In the genomic region with DNA sequence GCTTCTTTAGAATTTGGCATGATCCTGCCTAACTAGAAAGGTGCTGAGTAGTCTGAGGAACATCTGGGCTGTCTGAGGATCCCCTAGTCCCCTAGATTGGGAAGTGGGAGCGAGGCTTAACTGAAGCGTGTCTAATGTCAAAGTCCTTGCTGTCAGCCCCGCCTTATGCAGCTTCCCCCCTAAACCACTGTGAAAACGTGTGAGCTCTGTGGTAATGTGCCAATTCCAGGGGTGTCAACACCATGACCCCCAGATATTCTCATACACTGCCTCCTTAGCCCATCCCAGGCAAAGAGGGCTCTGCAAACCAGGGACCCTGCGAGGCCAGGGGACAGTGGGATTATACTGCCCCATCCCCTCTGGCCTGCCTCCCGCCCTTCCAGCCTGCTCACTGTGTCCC, we compare ENCODE assay signal across 3 cellular contexts. TPM values are rescaled to one million over a fixed set of nuclear protein-coding genes. Genes with fewer than 3 reads are reported as not detected.
"Had no signal": no experiment of that assay in that cellular context is flagged by ENCODE, and none has a peak within 500 bp of the region (broad histone marks: within the 10 kb centered on the region; RNA-seq: fewer than 3 reads in every experiment).

No MANE protein-coding gene starts in this region.

RNA-seq across cellular contexts. Expression of a gene that starts 21.1 kb away (rescaled TPM):
- total RNA-seq: HepG2, HT-29, HT1080 had no signal
- polyA plus RNA-seq: HepG2 had no signal
